19 cellular contexts compared by ENCODE assay signal in genomic region chr1:77557053-77557452, GRCh38.
DNase-seq lines count a peak whose midpoint lies in the region; ATAC-seq, FAIRE-seq and TF ChIP-seq lines count a peak whose summit lies in the region.
"Had no signal": no experiment of that assay in that cellular context is flagged by ENCODE, and none has a peak within 500 bp of the region (broad histone marks: within the 10 kb centered on the region; RNA-seq: fewer than 3 reads in every experiment).

No MANE protein-coding gene starts in this region.

- no peak for TF ChIP-seq POLR2A in IMR-90 (IDR thresholded peaks at IDR 0.05; ENCODE audit: low read depth, low read length)

- H3K9me3 Mint-ChIP-seq in astrocyte (ENCODE audit: unreplicated experiment) = no peaks in the 10 kb centered on the region

- no peak overlapping the region; the same call in 1 of the 2 replicates for H4K5ac ChIP-seq in IMR-90 (ENCODE audit: low read depth, low read length)

- H2BK5ac ChIP-seq in IMR-90 (ENCODE audit: low read depth, low read length, poor library complexity, severe bottlenecking) (no peak overlapping the region), mesenchymal stem cell (ENCODE audit: low read depth, low read length, poor library complexity, severe bottlenecking) (no peak overlapping the region)

- H3K27me3 Mint-ChIP-seq in astrocyte (ENCODE audit: low read depth, unreplicated experiment) = no peaks in the 10 kb centered on the region

- H3K27me3 ChIP-seq in IMR-90 (ENCODE audit: control insufficient read depth, insufficient read depth, low read length) = no peaks in the 10 kb centered on the region
- H3K27me3 ChIP-seq in astrocyte (ENCODE audit: insufficient read depth, low read length) = no peaks in the 10 kb centered on the region
- no peaks in the 10 kb centered on the region for H3K27me3 ChIP-seq in mesenchymal stem cell (ENCODE audit: control insufficient read depth in 1 of 2, insufficient read depth in 1 of 2, low read length in 2 of 2)
- H3K27me3 ChIP-seq: BLaER1 treated with 17β-estradiol and CSF1 and Interleukin-3, amounts not matched to agents 10 nM and 100 nM; MG63 had no signal

- H3K4me1 Mint-ChIP-seq in astrocyte (ENCODE audit: low read depth, unreplicated experiment) = peaks cover 8% of the 10 kb centered on the region

- in situ Hi-C loops in IMR-90 (cut with MboI; ENCODE audit: low sequenced_read_pairs) = no loop called here

- H2AK9ac ChIP-seq in IMR-90 (replicated peaks; ENCODE audit: low read depth, low read length, poor library complexity) = peak overlapping the region; percentile 57

- H3K9ac ChIP-seq in IMR-90 (ENCODE audit: low read depth, low read length) (no peak overlapping the region), astrocyte (ENCODE audit: low read length) (no peak overlapping the region), mesenchymal stem cell (ENCODE audit: low read length) (no peak overlapping the region)
- H3K9ac ChIP-seq: BLaER1 treated with 17β-estradiol and CSF1 and Interleukin-3, amounts not matched to agents 10 nM and 100 nM; KMS-11 had no signal

- peaks cover 8% of the 10 kb centered on the region for H3K9me1 ChIP-seq in IMR-90 (ENCODE audit: insufficient read depth, low read length)

- H3K4me3 Mint-ChIP-seq in astrocyte (ENCODE audit: unreplicated experiment) = no peak overlapping the region

- no peak for FAIRE-seq in astrocyte (lab: Jason Lieb, UNC)
- FAIRE-seq: A549 had no signal

- dilution Hi-C loops in IMR-90 (cut with HindIII; ENCODE audit: low sequenced_read_pairs, unreplicated experiment) = no loop called here

- peaks cover 7% of the 10 kb centered on the region for H3K4me1 ChIP-seq in IMR-90 (ENCODE audit: control insufficient read depth, insufficient read depth, low read length)
- H3K4me1 ChIP-seq in astrocyte (ENCODE audit: insufficient read depth, low read length) = no peaks in the 10 kb centered on the region
- H3K4me1 ChIP-seq in mesenchymal stem cell (ENCODE audit: control insufficient read depth, insufficient read depth, low read depth, low read length) = peaks cover 3% of the 10 kb centered on the region
- H3K4me1 ChIP-seq: A549 had no signal

- DNase-seq in A172 (ENCODE audit: low spot score) = peak; percentile 31
- peak; percentile 65 for DNase-seq in IMR-90
- DNase-seq in astrocyte (ENCODE audit: low read depth) = peak; percentile 39
- peak; percentile 26 for DNase-seq in mesenchymal stem cell
- no peak for DNase-seq in NCI-H1048 (lab: John Stamatoyannopoulos, UW)
- DNase-seq in GDM1 (lab: John Stamatoyannopoulos, UW) = no peak
- DNase-seq in stimulated activated CD4-positive, alpha-beta T cell treated with anti-CD3 and anti-CD28 coated beads, Interleukin-15, amount 100 ng/mL, for 24 hours = no peak
- DNase-seq: HCEC 1CT, MG63, NCI-H1092 treated with DMSO at 0.1 percent for 48 hours, NCI-H1694, NCI-H524 treated with DMSO at 0.1 percent for 48 hours, Right ventricle myocardium superior had no signal

- H3K23ac ChIP-seq in IMR-90 (ENCODE audit: low read depth, low read length) (no peak overlapping the region; the same call in 1 of the 2 replicates), mesenchymal stem cell (ENCODE audit: low read length in 2 of 2) (no peak overlapping the region)

- H3K4me2 ChIP-seq in IMR-90 (ENCODE audit: low read depth, low read length) (no peak overlapping the region), astrocyte (ENCODE audit: low read length) (no peak overlapping the region), mesenchymal stem cell (ENCODE audit: low read length, poor library complexity, severe bottlenecking) (no peak overlapping the region)
- H3K4me2 ChIP-seq: A549, KMS-11 had no signal

- H2BK120ac ChIP-seq in IMR-90 (ENCODE audit: low read depth, low read length) (no peak overlapping the region), mesenchymal stem cell (ENCODE audit: low read depth, low read length) (no peak overlapping the region)

- no CpG with 5 or more reads among the region's 4 CpGs for WGBS in IMR-90 (ENCODE audit: extremely low coverage in 2 of 2, insufficient read length in 1 of 2), 2 experiments
- WGBS in mesenchymal stem cell = 88% methylated on average over 4 of the region's 4 CpGs

- no peak overlapping the region for H2BK15ac ChIP-seq in IMR-90 (ENCODE audit: low read depth, low read length)
- no peak overlapping the region for H2BK15ac ChIP-seq in mesenchymal stem cell (ENCODE audit: low read depth, poor library complexity, severe bottlenecking)

- H3K14ac ChIP-seq in IMR-90 (replicated peaks; ENCODE audit: low read depth, low read length) (0 out of 2 replicates have a peak overlapping the region, but pooled peaks have one; percentile 9), mesenchymal stem cell (ENCODE audit: low read length in 2 of 2) (no peak overlapping the region)

- CTCF ChIA-PET in IMR-90 (lab: Yijun Ruan, JAX) = no interaction called here

- H2AK5ac ChIP-seq in IMR-90 (ENCODE audit: low read depth, low read length) (no peak overlapping the region), mesenchymal stem cell (ENCODE audit: low read length, severe bottlenecking) (peak overlapping the region; percentile 26)

- H3K56ac ChIP-seq in IMR-90 (ENCODE audit: extremely low read depth, insufficient read depth, low read length) = no peak overlapping the region

- no peak overlapping the region for H3K27ac ChIP-seq in IMR-90 (ENCODE audit: insufficient read depth, low read length)
- H3K27ac ChIP-seq in astrocyte (ENCODE audit: low read depth, low read length) = no peak overlapping the region
- H3K27ac ChIP-seq in mesenchymal stem cell (ENCODE audit: low read length, poor library complexity, severe bottlenecking) = no peak overlapping the region
- H3K27ac ChIP-seq: A549; BLaER1 treated with 17β-estradiol and CSF1 and Interleukin-3, amounts not matched to agents 10 nM and 100 nM; KMS-11 had no signal

- no peak for TF ChIP-seq RAD21 in IMR-90 (IDR thresholded peaks at IDR 0.05; ENCODE audit: low read length)

- no peak overlapping the region for H2BK20ac ChIP-seq in IMR-90 (ENCODE audit: low read depth, low read length)

- no peaks in the 10 kb centered on the region for H3K9me3 ChIP-seq in IMR-90 (ENCODE audit: control insufficient read depth, insufficient read depth, low read length)
- H3K9me3 ChIP-seq in astrocyte (ENCODE audit: insufficient read depth, low read depth, low read length) = no peaks in the 10 kb centered on the region
- no peaks in the 10 kb centered on the region for H3K9me3 ChIP-seq in mesenchymal stem cell (ENCODE audit: control insufficient read depth, low read length)
- H3K9me3 ChIP-seq: A549; BLaER1 treated with 17β-estradiol and CSF1 and Interleukin-3, amounts not matched to agents 10 nM and 100 nM; MG63 had no signal

- H3K36me3 ChIP-seq in IMR-90 (ENCODE audit: control insufficient read depth, insufficient read depth, low read length) (peaks cover 10% of the 10 kb centered on the region), astrocyte (ENCODE audit: insufficient read depth, low read length) (peaks cover 5% of the 10 kb centered on the region), mesenchymal stem cell (ENCODE audit: control insufficient read depth in 1 of 2, insufficient read depth in 2 of 2, low read depth in 1 of 2, low read length in 2 of 2) (peaks cover 9 to 33% of the 10 kb centered on the region in 2 experiments)

- H3K4ac ChIP-seq in IMR-90 (ENCODE audit: low read depth, low read length) (peak overlapping the region; percentile 12; the same call in 1 of the 2 replicates), mesenchymal stem cell (ENCODE audit: low read depth in 1 of 2, low read length in 2 of 2) (no peak overlapping the region)

- POLR2A ChIA-PET in IMR-90 (lab: Charles Lee; ENCODE audit: unreplicated experiment) = interaction anchor here (0.6 kb wide), 2 partner anchors 10 to 19 kb away, joined by 3 to 5 read pairs; no protein-coding TSS in a partner anchor

- H4K91ac ChIP-seq in IMR-90 (ENCODE audit: insufficient read depth, low read depth, low read length) (no peak overlapping the region), mesenchymal stem cell (ENCODE audit: low read length) (no peak overlapping the region)

- intact Hi-C loops in IMR-90 (cut with micrococcal nuclease) = no loop called here

- H3K79me2 ChIP-seq in astrocyte (ENCODE audit: insufficient read depth, low read length) = no peaks in the 10 kb centered on the region

- H3K18ac ChIP-seq in IMR-90 (ENCODE audit: low read depth, low read length) = no peak overlapping the region
- peak overlapping the region in 1 of 2 experiments; percentile 14 for H3K18ac ChIP-seq in mesenchymal stem cell (ENCODE audit: low read depth in 1 of 2, low read length in 2 of 2)

- H3K36me3 Mint-ChIP-seq in astrocyte (ENCODE audit: low read depth, unreplicated experiment) = peaks cover 4% of the 10 kb centered on the region

- no peaks in the 10 kb centered on the region for H4K20me1 ChIP-seq in IMR-90 (ENCODE audit: insufficient read depth, low read length)
- no peaks in the 10 kb centered on the region for H4K20me1 ChIP-seq in astrocyte (ENCODE audit: insufficient read depth, low read length)
- H4K20me1 ChIP-seq: BLaER1 treated with 17β-estradiol and CSF1 and Interleukin-3, amounts not matched to agents 10 nM and 100 nM had no signal

- ATAC-seq in IMR-90 (ENCODE audit: low read depth) (peak; percentile 35), GM21526 (IDR thresholded peaks at IDR 0.05; ENCODE audit: low FRiP score, unreplicated experiment) (no peak)
- ATAC-seq: A549, Panc1 had no signal

- no peak for TF ChIP-seq CTCF in IMR-90 (conservative IDR thresholded peaks at IDR 0.05; ENCODE audit: low read depth, low read length)
- no peak for TF ChIP-seq CTCF in astrocyte (IDR thresholded peaks at IDR 0.05; ENCODE audit: insufficient read depth, low read depth, low read length)

- H3K79me1 ChIP-seq in IMR-90 (ENCODE audit: low read depth in 1 of 2, low read length in 2 of 2) = peaks cover 3 to 12% of the 10 kb centered on the region in 2 experiments; a peak in 3 of 4 replicates
- peaks cover 9% of the 10 kb centered on the region for H3K79me1 ChIP-seq in mesenchymal stem cell (replicated peaks; ENCODE audit: low read length, poor library complexity, severe bottlenecking)

- H3K4me3 ChIP-seq in IMR-90 (ENCODE audit: insufficient read depth, low read depth, low read length) = no peak overlapping the region
- no peak overlapping the region for H3K4me3 ChIP-seq in astrocyte (ENCODE audit: insufficient read depth, low read depth, low read length)
- no peak overlapping the region for H3K4me3 ChIP-seq in mesenchymal stem cell (ENCODE audit: insufficient read depth in 1 of 2, low read depth in 1 of 2, low read length in 2 of 2)
- H3K4me3 ChIP-seq: A549; BLaER1 treated with 17β-estradiol and CSF1 and Interleukin-3, amounts not matched to agents 10 nM and 100 nM; MG63; SK-N-MC had no signal

- no peak overlapping the region for H3K27ac Mint-ChIP-seq in astrocyte (ENCODE audit: unreplicated experiment)

- H4K8ac ChIP-seq in IMR-90 (ENCODE audit: low read depth in 2 of 2, low read length in 2 of 2) = no peak overlapping the region
- peak overlapping the region; percentile 45 for H4K8ac ChIP-seq in mesenchymal stem cell (ENCODE audit: low read length)

- BruUV-seq in IMR-90 (replicated peaks; lab: Mats Ljungman, UMichigan) = no TSS peak

- H2AFZ ChIP-seq in IMR-90 (replicated peaks; ENCODE audit: low read length, poor library complexity) (no peak overlapping the region), astrocyte (ENCODE audit: low read depth, low read length) (no peak overlapping the region), mesenchymal stem cell (ENCODE audit: low read depth, low read length) (no peak overlapping the region)

- no peak overlapping the region for H2BK12ac ChIP-seq in mesenchymal stem cell (ENCODE audit: low read length in 2 of 2)

TF ChIP-seq in IMR-90, 13 proteins besides CTCF, POLR2A, EP300 and RAD21 (continues in another document):
- TF ChIP-seq BHLHE40 (IDR thresholded peaks at IDR 0.05; ENCODE audit: low read depth, low read length) = no peak

Comparison
In these comparisons a context has a peak if more than half of its experiments do, and no peak if none do; other contexts are left out.
1. DNase-seq: peak in A172 (single experiment), IMR-90 (single experiment), astrocyte (single experiment) and mesenchymal stem cell (single experiment); none in NCI-H1048 (single experiment), GDM1 (single experiment) and stimulated activated CD4-positive, alpha-beta T cell treated with anti-CD3 and anti-CD28 coated beads, Interleukin-15, amount 100 ng/mL, for 24 hours (single experiment).